23 cellular contexts compared by ENCODE assay signal in genomic region chr13:29021311-29021710, GRCh38.
DNase-seq lines count a peak whose midpoint lies in the region; ATAC-seq, FAIRE-seq and TF ChIP-seq lines count a peak whose summit lies in the region.
"Had no signal": no experiment of that assay in that cellular context is flagged by ENCODE, and none has a peak within 500 bp of the region (broad histone marks: within the 10 kb centered on the region; RNA-seq: fewer than 3 reads in every experiment).

No MANE protein-coding gene starts in this region.

- peaks cover 4% of the 10 kb centered on the region for H3K27me3 Mint-ChIP-seq in endodermal cell (ENCODE audit: insufficient read depth)

- H3K9me3 Mint-ChIP-seq in endodermal cell: no peaks in the 10 kb centered on the region
- H3K9me3 Mint-ChIP-seq: CD4-positive, alpha-beta memory T cell had no signal

- peaks cover 8 to 20% (median 9%) of the 10 kb centered on the region in 4 donors for H3K4me1 ChIP-seq in liver (ENCODE audit: control insufficient read depth in 4 of 4, insufficient read depth in 4 of 4, low read length in 3 of 4)
- H3K4me1 ChIP-seq in HepG2 (ENCODE audit: insufficient read depth, low read length): no peaks in the 10 kb centered on the region
- peaks cover 19% of the 10 kb centered on the region for H3K4me1 ChIP-seq in DND-41 (ENCODE audit: insufficient read depth, low read length)
- H3K4me1 ChIP-seq in endodermal cell (ENCODE audit: control insufficient read depth, insufficient read depth, low read length): no peaks in the 10 kb centered on the region
- H3K4me1 ChIP-seq: A549, BE2C had no signal

- peaks cover 16% of the 10 kb centered on the region for H3K4me1 Mint-ChIP-seq in endodermal cell

- no peak overlapping the region for H3K4me2 ChIP-seq in HepG2 (ENCODE audit: low read depth, low read length)
- no peak overlapping the region for H3K4me2 ChIP-seq in DND-41 (ENCODE audit: insufficient read depth, low read length)
- H3K4me2 ChIP-seq: A549 had no signal

- H2AFZ ChIP-seq in HepG2 (ENCODE audit: low read length) (no peak overlapping the region), DND-41 (ENCODE audit: low read depth, low read length) (peak overlapping the region; percentile 15; the same call in 1 of the 2 replicates)

- TF ChIP-seq CTCF in liver (IDR thresholded peaks at IDR 0.05; ENCODE audit: low read depth, low read length, missing input control) (no peak), HepG2 (CRISPR knock-in tag; IDR thresholded peaks at IDR 0.05) (no peak), DND-41 (IDR thresholded peaks at IDR 0.05; ENCODE audit: borderline replicate concordance, extremely low read depth, low read length, poor library complexity, severe bottlenecking) (no peak), endodermal cell (conservative IDR thresholded peaks at IDR 0.05) (no peak)

- no TSS peak for BruUV-seq in HepG2 (replicated peaks; lab: Mats Ljungman, UMichigan)

- TF ChIP-seq RAD21 in liver (IDR thresholded peaks at IDR 0.05) (peak in 1 of 2 donors; percentile 11), HepG2 (CRISPR knock-in tag; IDR thresholded peaks at IDR 0.05) (no peak)

- intact Hi-C loops in HepG2 (cut with micrococcal nuclease; ENCODE audit: unreplicated experiment): no loop called here

- H3K36me3 Mint-ChIP-seq in endodermal cell (ENCODE audit: low read depth): no peaks in the 10 kb centered on the region
- H3K36me3 Mint-ChIP-seq: CD14-positive monocyte; CD4-positive, alpha-beta memory T cell; CD4-positive, CD25-positive, alpha-beta regulatory T cell; CD8-positive, alpha-beta memory T cell had no signal

- H3K4me3 ChIP-seq in liver (ENCODE audit: low read depth in 1 of 3, low read length in 3 of 3): no peak overlapping the region
- no peak overlapping the region for H3K4me3 ChIP-seq in HepG2 (replicated peaks in 1 of 3; ENCODE audit: insufficient read depth in 1 of 3, low read depth in 2 of 3, low read length in 3 of 3)
- no peak overlapping the region for H3K4me3 ChIP-seq in DND-41 (ENCODE audit: low read depth in 1 of 2, low read length in 2 of 2)
- no peak overlapping the region for H3K4me3 ChIP-seq in endodermal cell (ENCODE audit: low read length)
- H3K4me3 ChIP-seq: A549 had no signal

- POLR2A ChIA-PET in HepG2 (lab: Yijun Ruan, JAX): no interaction called here

- H3K27me3 ChIP-seq in liver (ENCODE audit: control insufficient read depth in 4 of 4, insufficient read depth in 4 of 4, low read length in 3 of 4) (no peaks in the 10 kb centered on the region), HepG2 (ENCODE audit: control insufficient read depth in 1 of 2, insufficient read depth in 2 of 2, low read length in 2 of 2) (no peaks in the 10 kb centered on the region), DND-41 (ENCODE audit: insufficient read depth, low read length, poor library complexity) (no peaks in the 10 kb centered on the region), endodermal cell (ENCODE audit: control insufficient read depth, insufficient read depth, low read length, poor library complexity, severe bottlenecking) (no peaks in the 10 kb centered on the region)

- ATAC-seq in HepG2 (no peak), DND-41 (ENCODE audit: insufficient read depth, low read depth) (no peak), left lobe of liver (peak; percentile 84)
- ATAC-seq: A549 had no signal

- no peak for TF ChIP-seq EP300 in HepG2 (IDR thresholded peaks at IDR 0.05; ENCODE audit: low read depth in 2 of 2, low read length in 2 of 2)
- TF ChIP-seq EP300 in HepG2 (CRISPR knock-in tag; IDR thresholded peaks at IDR 0.05; ENCODE audit: borderline replicate concordance): no peak

- 13% methylated on average over 2 of the region's 2 CpGs for WGBS in liver
- 2% methylated on average over 2 of the region's 2 CpGs for WGBS in HepG2 (ENCODE audit: low lambda C conversion rate)
- WGBS in endodermal cell (ENCODE audit: insufficient coverage in 1 of 2, insufficient read length in 1 of 2), 2 experiments: 67% methylated on average over 1 to 2 of the region's 2 CpGs

- H3K79me2 ChIP-seq in HepG2 (ENCODE audit: insufficient read depth, low read length) (no peaks in the 10 kb centered on the region), DND-41 (ENCODE audit: insufficient read depth, low read length) (no peaks in the 10 kb centered on the region)

- in situ Hi-C loops in HepG2 (cut with HindIII; ENCODE audit: extremely low pct_ligation_motif_present, low pct_unique_long_range_greater_than_20kb): no loop called here

- H3K9ac ChIP-seq in liver (ENCODE audit: low read depth in 1 of 2, low read length in 2 of 2) (no peak overlapping the region), HepG2 (ENCODE audit: insufficient read depth, low read depth, low read length) (no peak overlapping the region), DND-41 (ENCODE audit: low read depth, low read length) (no peak overlapping the region), endodermal cell (ENCODE audit: extremely low read depth, low read length, poor library complexity, severe bottlenecking) (no peak overlapping the region)

- H4K20me1 ChIP-seq in HepG2 (ENCODE audit: insufficient read depth, low read length) (no peaks in the 10 kb centered on the region), DND-41 (ENCODE audit: insufficient read depth, low read length) (no peaks in the 10 kb centered on the region)

- no peak overlapping the region for H3K4me3 Mint-ChIP-seq in endodermal cell
- H3K4me3 Mint-ChIP-seq: CD14-positive monocyte; CD4-positive, CD25-positive, alpha-beta regulatory T cell; CD8-positive, alpha-beta memory T cell had no signal

- TF ChIP-seq POLR2A in HepG2 (IDR thresholded peaks at IDR 0.05; ENCODE audit: insufficient read depth in 1 of 2, low read depth in 2 of 2, low read length in 2 of 2): no peak

- no peak overlapping the region for H3K27ac Mint-ChIP-seq in endodermal cell
- H3K27ac Mint-ChIP-seq: CD14-positive monocyte; CD4-positive, CD25-positive, alpha-beta regulatory T cell; CD8-positive, alpha-beta memory T cell had no signal

- no peak for FAIRE-seq in HepG2 (lab: Jason Lieb, UNC)
- FAIRE-seq: A549, G401.6, GM12891 had no signal

- CTCF ChIA-PET in HepG2 (lab: Yijun Ruan, JAX; ENCODE audit: low intra/inter-chr PET ratio, low total read pairs): no interaction called here

- H3K27ac ChIP-seq in liver (ENCODE audit: low read depth in 1 of 2, low read length in 2 of 2): peak overlapping the region; percentile 39 to 56
- H3K27ac ChIP-seq in HepG2 (ENCODE audit: extremely low read length, insufficient read depth, low read length): no peak overlapping the region
- 0 out of 2 replicates have a peak overlapping the region, but pooled peaks have one; percentile 5 for H3K27ac ChIP-seq in DND-41 (ENCODE audit: low read length)
- no peak overlapping the region for H3K27ac ChIP-seq in endodermal cell (ENCODE audit: low read depth, low read length)
- H3K27ac ChIP-seq: 22Rv1, A549 had no signal

- H3K36me3 ChIP-seq in liver (ENCODE audit: control insufficient read depth in 4 of 4, insufficient read depth in 3 of 4, low read depth in 1 of 4, low read length in 3 of 4) (no peaks in the 10 kb centered on the region), HepG2 (replicated peaks in 1 of 2; ENCODE audit: control insufficient read depth in 1 of 2, insufficient read depth in 2 of 2, low read length in 2 of 2) (no peaks in the 10 kb centered on the region), DND-41 (ENCODE audit: insufficient read depth, low read length) (no peaks in the 10 kb centered on the region), endodermal cell (ENCODE audit: control insufficient read depth, insufficient read depth, low read length) (no peaks in the 10 kb centered on the region)
- H3K36me3 ChIP-seq: BE2C had no signal

- H3K9me3 ChIP-seq in liver (ENCODE audit: control insufficient read depth in 4 of 4, low read length in 3 of 4) (no peaks in the 10 kb centered on the region), HepG2 (ENCODE audit: low read length) (peaks cover 75% of the 10 kb centered on the region), DND-41 (ENCODE audit: insufficient read depth, low read length, severe bottlenecking) (no peaks in the 10 kb centered on the region), endodermal cell (ENCODE audit: control insufficient read depth, low read length) (peaks cover 40% of the 10 kb centered on the region)
- H3K9me3 ChIP-seq: A549, BE2C had no signal

- DNase-seq in HepG2 (ENCODE audit: low spot score) (no peak), DND-41 (no peak), left lobe of liver (ENCODE audit: low spot score) (no peak), H4 (ENCODE audit: low spot score) (no peak), AG08396 (ENCODE audit: low spot score) (no peak), endodermal cell (no peak)
- DNase-seq: BE2C; C1 segment of cervical spinal cord; CD4-positive, alpha-beta memory T cell; CD4-positive, CD25-positive, alpha-beta regulatory T cell; CD8-positive, alpha-beta memory T cell; COR-L47; DMS 273 treated with DMSO at 0.1 percent for 48 hours; DMS153; DMS53; DMS79; GF-D8 had no signal

TF ChIP-seq in liver, 16 proteins besides CTCF, POLR2A, EP300 and RAD21 (continues in another document):
- peak in 1 of 2 donors; percentile 20 for TF ChIP-seq RXRA (IDR thresholded peaks at IDR 0.05)
- TF ChIP-seq YY1 (IDR thresholded peaks at IDR 0.05): no peak
- TF ChIP-seq NR2F2 (IDR thresholded peaks at IDR 0.05): no peak

TF ChIP-seq in HepG2, 621 proteins besides CTCF, POLR2A, EP300 and RAD21 (continues in another document):
- TF ChIP-seq ZNF12 (CRISPR knock-in tag; IDR thresholded peaks at IDR 0.05) (no peak), ZNF124 (CRISPR knock-in tag; IDR thresholded peaks at IDR 0.05) (no peak), ZNF792 (CRISPR knock-in tag; IDR thresholded peaks at IDR 0.05) (no peak), ZNF572 (CRISPR knock-in tag; IDR thresholded peaks at IDR 0.05) (no peak), NFE2L1 (CRISPR knock-in tag; IDR thresholded peaks at IDR 0.05; ENCODE audit: borderline replicate concordance) (no peak), SMYD3 (CRISPR knock-in tag; IDR thresholded peaks at IDR 0.05) (no peak)
- TF ChIP-seq, protein P1, sequence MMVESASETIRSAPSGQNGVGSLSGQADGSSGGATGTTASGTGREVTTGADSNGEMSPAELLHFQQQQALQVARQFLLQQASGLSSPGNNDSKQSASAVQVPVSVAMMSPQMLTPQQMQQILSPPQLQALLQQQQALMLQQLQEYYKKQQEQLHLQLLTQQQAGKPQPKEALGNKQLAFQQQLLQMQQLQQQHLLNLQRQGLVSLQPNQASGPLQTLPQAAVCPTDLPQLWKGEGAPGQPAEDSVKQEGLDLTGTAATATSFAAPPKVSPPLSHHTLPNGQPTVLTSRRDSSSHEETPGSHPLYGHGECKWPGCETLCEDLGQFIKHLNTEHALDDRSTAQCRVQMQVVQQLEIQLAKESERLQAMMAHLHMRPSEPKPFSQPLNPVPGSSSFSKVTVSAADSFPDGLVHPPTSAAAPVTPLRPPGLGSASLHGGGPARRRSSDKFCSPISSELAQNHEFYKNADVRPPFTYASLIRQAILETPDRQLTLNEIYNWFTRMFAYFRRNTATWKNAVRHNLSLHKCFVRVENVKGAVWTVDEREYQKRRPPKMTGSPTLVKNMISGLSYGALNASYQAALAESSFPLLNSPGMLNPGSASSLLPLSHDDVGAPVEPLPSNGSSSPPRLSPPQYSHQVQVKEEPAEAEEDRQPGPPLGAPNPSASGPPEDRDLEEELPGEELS (CRISPR knock-in tag; IDR thresholded peaks at IDR 0.05): no peak

Comparison
In these comparisons a context has a peak if more than half of its experiments do, and no peak if none do; other contexts are left out.
1. H3K27ac ChIP-seq: peak in liver (2 of 2) and DND-41 (single experiment); none in HepG2 (single experiment) and endodermal cell (single experiment).